1 cellular context compared by ENCODE assay signal in the genomic region with DNA sequence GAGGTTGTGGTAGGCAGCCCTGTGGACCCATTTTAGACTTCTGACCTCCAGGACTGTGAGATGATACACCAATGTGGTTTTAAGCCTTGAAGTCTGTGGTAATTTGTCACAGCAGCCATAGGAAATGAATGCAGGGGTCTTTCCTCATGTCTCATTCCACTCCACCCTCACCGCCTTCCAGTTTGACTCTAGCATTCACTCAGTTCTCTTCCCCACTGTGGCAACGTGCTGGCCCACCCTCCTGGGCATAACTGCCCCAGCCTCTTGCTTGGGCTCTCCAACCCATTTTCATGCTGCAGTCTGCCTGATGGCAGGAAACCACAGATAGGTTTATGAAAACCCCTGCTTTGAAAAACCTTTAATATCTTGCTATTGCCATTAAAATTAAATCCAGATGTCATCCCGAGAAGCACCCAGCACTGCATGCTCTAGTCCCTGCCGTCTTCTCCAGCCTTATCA.
A peak's percentile ranks its signal among the peaks of the same experiment; 100 is the strongest.
TF ChIP-seq lines count a peak whose summit lies in the region.

No MANE protein-coding gene starts in this region.

TF ChIP-seq in SK-N-SH treated with all-trans-retinoic acid at 6 μM for 48 hours, 23 proteins besides CTCF, POLR2A, EP300 and RAD21:
- TF ChIP-seq ZNF565 (CRISPR knock-in tag; conservative IDR thresholded peaks at IDR 0.05; ENCODE audit: low read depth) (no peak), GLIS3 (CRISPR knock-in tag; IDR thresholded peaks at IDR 0.05) (no peak), OSR1 (CRISPR knock-in tag; IDR thresholded peaks at IDR 0.05) (no peak), PPARA (CRISPR knock-in tag; IDR thresholded peaks at IDR 0.05; ENCODE audit: borderline replicate concordance) (no peak), ZNF70 (CRISPR knock-in tag; IDR thresholded peaks at IDR 0.05) (no peak), TCF4 (CRISPR knock-in tag; IDR thresholded peaks at IDR 0.05; ENCODE audit: borderline replicate concordance) (0 out of 2 replicates have a peak, but pooled peaks have one; percentile 32), CSDC2 (CRISPR knock-in tag; IDR thresholded peaks at IDR 0.05) (no peak), ZFP3 (CRISPR knock-in tag; IDR thresholded peaks at IDR 0.05) (no peak), BACH2 (CRISPR knock-in tag; IDR thresholded peaks at IDR 0.05; ENCODE audit: borderline replicate concordance) (no peak)
TF ChIP-seq in SK-N-SH treated with all-trans-retinoic acid at 6 μM for 48 hours: peak in this region for 1.
